36 cellular contexts compared by ENCODE assay signal in genomic region chr5:29992248-29992647, GRCh38.
"Had no signal": no experiment of that assay in that cellular context is flagged by ENCODE, and none has a peak within 500 bp of the region (broad histone marks: within the 10 kb centered on the region; RNA-seq: fewer than 3 reads in every experiment).

No MANE protein-coding gene starts in this region.

- H3K36me3 ChIP-seq: MG63 had no signal

- DNase-seq: Karpas-422, Kasumi-1, MG63, MM.1S, MV-4-11, NCI-H1048, NCI-H1092, NCI-H1092 treated with DMSO at 0.1 percent for 48 hours, NCI-H1105, NCI-H1105 treated with DMSO at 0.1 percent for 48 hours, NCI-H1417, NCI-H1417 treated with DMSO at 0.1 percent for 48 hours, NCI-H1436, NCI-H1436 treated with DMSO at 0.1 percent for 48 hours, NCI-H146, NCI-H1694, NCI-H1694 treated with DMSO at 0.1 percent for 48 hours, NCI-H187, NCI-H187 treated with DMSO at 0.1 percent for 48 hours, NCI-H1930, NCI-H2029, NCI-H2029 treated with DMSO at 0.1 percent for 48 hours, NCI-H2081, NCI-H2081 treated with DMSO at 0.1 percent for 48 hours, NCI-H2107, NCI-H2171, NCI-H2171 treated with DMSO at 0.1 percent for 48 hours, NCI-H2227 treated with DMSO at 0.1 percent for 48 hours, NCI-H226, NCI-H345, NCI-H446, NCI-H446 treated with DMSO at 0.1 percent for 48 hours, NCI-H510A, NCI-H510A treated with DMSO at 0.1 percent for 48 hours, NCI-H524, NCI-H524 treated with DMSO at 0.1 percent for 48 hours had no signal

- H3K4me3 ChIP-seq: MG63 had no signal

- H3K27me3 ChIP-seq: MG63 had no signal
